ENCODE assay signal across 17 cellular contexts in the genomic region with DNA sequence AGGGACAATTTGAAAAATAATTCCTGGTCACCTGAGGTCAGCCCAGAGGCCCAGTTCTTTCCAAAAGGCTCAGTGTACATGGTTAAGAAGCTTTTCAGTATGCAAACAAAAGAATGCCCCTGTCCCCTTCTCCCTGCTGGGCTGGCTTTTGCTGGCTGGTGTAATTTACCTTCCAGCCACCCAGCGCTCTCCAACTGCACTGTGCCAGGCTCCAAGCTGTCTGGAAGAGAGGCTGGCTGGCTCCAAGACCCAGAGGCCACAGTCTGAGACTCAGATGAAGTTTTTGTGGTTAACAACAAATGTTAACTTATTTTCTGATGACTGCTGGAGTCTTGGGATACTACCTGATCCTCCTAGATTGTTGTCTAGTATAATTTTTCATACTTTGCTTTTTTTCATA. TPM values are rescaled to one million over a fixed set of nuclear protein-coding genes. Genes with fewer than 3 reads are reported as not detected.
"Had no signal": no experiment of that assay in that cellular context is flagged by ENCODE, and none has a peak within 500 bp of the region (broad histone marks: within the 10 kb centered on the region; RNA-seq: fewer than 3 reads in every experiment).

No MANE protein-coding gene starts in this region.

- H3K27ac ChIP-seq: colonic mucosa, esophagus squamous epithelium, heart left ventricle, ovary, right atrium auricular region, sigmoid colon, skin epidermis had no signal

- H3K4me1 ChIP-seq: colonic mucosa, esophagus squamous epithelium, right atrium auricular region, sigmoid colon had no signal

- H3K27me3 ChIP-seq: colonic mucosa, esophagus squamous epithelium, heart left ventricle, ovary, right atrium auricular region, sigmoid colon had no signal

- H3K4me3 ChIP-seq: colonic mucosa, esophagus squamous epithelium, heart left ventricle, mucosa of descending colon, ovary, right atrium auricular region, sigmoid colon, skin epidermis had no signal

- DNase-seq: colonic mucosa; dermis blood vessel endothelial cell; esophagus squamous epithelium; foreskin fibroblast; heart left ventricle; hippocampal formation; kidney glomerular epithelial cell; mucosa of descending colon; naive thymus-derived CD8-positive, alpha-beta T cell; ovary; sigmoid colon; stimulated activated CD4-positive, alpha-beta T cell treated with anti-CD3 and anti-CD28 coated beads, Interleukin-12 subunit alpha, Interleukin-12 subunit beta, amount 100 ng/mL, for 4 hours; stimulated activated CD4-positive, alpha-beta T cell treated with anti-CD3 and anti-CD28 coated beads, Interleukin-2, amount 100 ng/mL, for 48 hours; stimulated activated naive CD4-positive, alpha-beta T cell treated with Interleukin-2 at 50 U/mL for 16 hours; trophoblast cell had no signal

- H3K9me3 ChIP-seq: colonic mucosa, esophagus squamous epithelium, heart left ventricle, mucosa of descending colon, ovary, right atrium auricular region, sigmoid colon had no signal

- H3K36me3 ChIP-seq: colonic mucosa, esophagus squamous epithelium, heart left ventricle, ovary, right atrium auricular region, sigmoid colon had no signal

RNA-seq across cellular contexts. Expression of a gene that starts 11.9 kb away (rescaled TPM):
- polyA plus RNA-seq: naive thymus-derived CD8-positive, alpha-beta T cell had no signal
